ENCODE assay signal across 19 cellular contexts in genomic region chr22:31867386-31868153, GRCh38.
"Had no signal": no experiment of that assay in that cellular context is flagged by ENCODE, and none has a peak within 500 bp of the region (broad histone marks: within the 10 kb centered on the region; RNA-seq: fewer than 3 reads in every experiment).

No MANE protein-coding gene starts in this region.

- H3K9me3 ChIP-seq: prostate gland, suprapubic skin had no signal

- H3K27me3 ChIP-seq: dorsolateral prefrontal cortex, hepatocyte, suprapubic skin had no signal

- H3K9me3 Mint-ChIP-seq: activated CD4-positive, alpha-beta memory T cell treated with anti-CD3 and anti-CD28 coated beads, Interleukin-2, amount 10 ng/mL, durations not matched to agents 7 days and 5 days; activated naive CD4-positive, alpha-beta T cell treated with anti-CD3 and anti-CD28 coated beads, Interleukin-2, amount 50 U/mL, for 72 hours; neural crest cell; type B pancreatic cell had no signal

- H3K27ac Mint-ChIP-seq: activated CD4-positive, alpha-beta memory T cell treated with anti-CD3 and anti-CD28 coated beads, Interleukin-2, amount 10 ng/mL, durations not matched to agents 7 days and 5 days; activated naive CD4-positive, alpha-beta T cell treated with anti-CD3 and anti-CD28 coated beads, Interleukin-2, amount 50 U/mL, for 72 hours; type B pancreatic cell had no signal

- H3K79me2 ChIP-seq: hepatocyte had no signal

- H3K4me3 ChIP-seq: dorsolateral prefrontal cortex, hepatocyte, prostate gland, skin epidermis, suprapubic skin had no signal

- H3K27ac ChIP-seq: hepatocyte, prostate gland, skin epidermis, suprapubic skin had no signal

- H3K27me3 Mint-ChIP-seq: activated CD4-positive, alpha-beta memory T cell treated with anti-CD3 and anti-CD28 coated beads, Interleukin-2, amount 10 ng/mL, durations not matched to agents 7 days and 5 days; type B pancreatic cell had no signal

- H3K4me2 ChIP-seq: hepatocyte had no signal

- H3K4me1 Mint-ChIP-seq: neural crest cell had no signal

- H3K4me3 Mint-ChIP-seq: activated CD4-positive, alpha-beta memory T cell treated with anti-CD3 and anti-CD28 coated beads, Interleukin-2, amount 10 ng/mL, durations not matched to agents 7 days and 5 days; neural crest cell; type B pancreatic cell had no signal

- H2AFZ ChIP-seq: hepatocyte had no signal

- H3K36me3 ChIP-seq: prostate gland had no signal

- H3K36me3 Mint-ChIP-seq: activated naive CD4-positive, alpha-beta T cell treated with anti-CD3 and anti-CD28 coated beads, Interleukin-2, amount 50 U/mL, for 72 hours had no signal

- DNase-seq: activated CD4-positive, alpha-beta memory T cell treated with anti-CD3 and anti-CD28 coated beads, Interleukin-2, amount 10 ng/mL, durations not matched to agents 7 days and 5 days; activated CD4-positive, alpha-beta T cell treated with anti-CD3 and anti-CD28 coated beads for 4 hours; activated gamma-delta T cell; activated T-cell treated with anti-CD3 and anti-CD28 coated beads, Interleukin-2, amount 50 U/mL, for 48 hours; amniotic stem cell; dorsolateral prefrontal cortex; kidney glomerular epithelial cell; right cardiac atrium; stimulated activated CD4-positive, alpha-beta T cell treated with anti-CD3 and anti-CD28 coated beads, Interleukin-15, amount 100 ng/mL, for 24 hours; stimulated activated CD4-positive, alpha-beta T cell treated with anti-CD3 and anti-CD28 coated beads, Interleukin-4, amount 100 ng/mL, for 24 hours; stimulated activated naive CD8-positive, alpha-beta T cell treated with anti-CD3 and anti-CD28 coated beads, Interleukin-15, Interleukin-2, amounts not matched to agents 100 U/mL and 50 U/mL, for 24 hours had no signal

- ATAC-seq: activated naive CD4-positive, alpha-beta T cell treated with anti-CD3 and anti-CD28 coated beads, Interleukin-2, amount 50 U/mL, for 72 hours; esophagus mucosa; right cardiac atrium; stimulated activated naive CD8-positive, alpha-beta T cell treated with anti-CD3 and anti-CD28 coated beads, Interleukin-15, Interleukin-2, amounts not matched to agents 100 U/mL and 50 U/mL, for 24 hours had no signal
